2 cellular contexts compared by ENCODE assay signal in genomic region chr3:61518590-61518989, GRCh38.
TF ChIP-seq lines count a peak whose summit lies in the region.

No MANE protein-coding gene starts in this region.

TF ChIP-seq in GM12891, 5 proteins besides CTCF, POLR2A, EP300 and RAD21:
- TF ChIP-seq SPI1 (IDR thresholded peaks at IDR 0.05; ENCODE audit: low read depth, low read length) (peak; percentile 70), POLR2AphosphoS5 (IDR thresholded peaks at IDR 0.05; ENCODE audit: low read depth, low read length) (no peak), TAF1 (IDR thresholded peaks at IDR 0.05; ENCODE audit: low read depth, low read length) (no peak), POU2F2 (IDR thresholded peaks at IDR 0.05; ENCODE audit: low read depth, low read length) (no peak), PAX5 (IDR thresholded peaks at IDR 0.05; ENCODE audit: insufficient read depth, low read length, severe bottlenecking) (no peak)

TF ChIP-seq in H1, 55 proteins besides CTCF, POLR2A, EP300 and RAD21:
- TF ChIP-seq CEBPB (IDR thresholded peaks at IDR 0.05; ENCODE audit: low read depth, low read length) = peak; percentile 91
- TF ChIP-seq TEAD4 (IDR thresholded peaks at IDR 0.05; ENCODE audit: low read depth, low read length) = no peak
- TF ChIP-seq TAF7 (optimal IDR thresholded peaks at IDR 0.05; ENCODE audit: borderline replicate concordance, low read depth, low read length) = peak; percentile 30
TF ChIP-seq in H1: peak in this region for 2.
